In the genomic region with DNA sequence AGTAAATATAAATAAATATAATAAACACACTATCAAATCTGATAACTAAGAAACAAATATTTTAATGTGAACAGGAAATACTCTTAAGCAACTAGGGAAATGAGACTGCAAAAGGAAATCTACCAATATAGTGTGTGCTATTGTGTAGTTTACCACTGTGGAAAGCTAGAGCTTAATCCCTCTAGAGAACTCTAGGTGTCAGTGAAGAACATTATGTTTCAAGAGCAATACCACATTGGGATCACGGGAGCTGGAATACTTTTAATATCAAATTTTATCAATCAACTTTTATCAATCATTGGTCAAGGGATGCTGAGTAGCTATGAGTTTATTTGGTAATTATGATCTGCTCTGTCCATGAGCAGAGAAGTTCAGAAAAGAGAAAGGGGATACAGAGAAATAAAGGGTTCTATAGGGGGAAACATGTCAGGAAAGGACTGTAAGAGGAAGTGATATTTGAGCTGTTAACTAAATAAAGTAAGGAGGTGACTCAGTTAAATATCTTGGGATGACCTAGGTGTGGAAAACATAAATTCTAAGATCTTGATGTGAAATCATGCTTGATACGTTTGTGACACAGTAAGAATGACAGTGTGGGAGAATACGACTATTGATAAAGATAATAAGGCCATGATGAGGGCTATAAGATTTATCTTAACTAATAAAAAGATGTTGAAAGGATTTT, we compare ENCODE assay signal across 11 cellular contexts.
DNase-seq lines count a peak whose midpoint lies in the region; ATAC-seq and TF ChIP-seq lines count a peak whose summit lies in the region.
"Had no signal": no experiment of that assay in that cellular context is flagged by ENCODE, and none has a peak within 500 bp of the region (broad histone marks: within the 10 kb centered on the region; RNA-seq: fewer than 3 reads in every experiment).

No MANE protein-coding gene starts in this region.

- DNase-seq in H9 (no peak), RPMI7951 (ENCODE audit: low read depth) (peak; percentile 4), foreskin fibroblast (peak in 1 of 2 donors; percentile 39), NCI-H2029 (lab: John Stamatoyannopoulos, UW) (no peak)
- no peak for DNase-seq in stimulated activated CD4-positive, alpha-beta T cell treated with anti-CD3 and anti-CD28 coated beads, Interleukin-2, amount 100 ng/mL, for 24 hours
- no peak for DNase-seq in activated CD8-positive, alpha-beta memory T cell treated with anti-CD3 and anti-CD28 coated beads, Interleukin-2, amount 50 U/mL, for 48 hours
- DNase-seq: DND-41 had no signal

- H3K9ac ChIP-seq in H9 (ENCODE audit: extremely low read depth, insufficient read length, low read length) = no peak overlapping the region

- no peaks in the 10 kb centered on the region for H3K79me2 ChIP-seq in H9 (ENCODE audit: insufficient read depth, low read length)

- H3K9me3 ChIP-seq in H9 (ENCODE audit: control insufficient read depth, low read depth, low read length) = no peaks in the 10 kb centered on the region
- H3K9me3 ChIP-seq: HAP-1 had no signal

- H3K27ac Mint-ChIP-seq in H9 = no peak overlapping the region
- H3K27ac Mint-ChIP-seq: activated T-helper 2 cell treated with anti-CD3 and anti-CD28 coated beads, Interferon-gamma antibody, Interleukin-2, Interleukin-4, amounts not matched to agents 10 μg/mL and 5 μg/mL and 100 μg/mL, durations not matched to agents 14 hours and 24 hours and 36 hours had no signal

- no peaks in the 10 kb centered on the region for H4K20me1 ChIP-seq in H9 (ENCODE audit: control insufficient read depth, insufficient read depth, insufficient read length)

- no CpG with 5 or more reads among the region's 3 CpGs for WGBS in H9 (ENCODE audit: extremely low coverage, insufficient read length, low lambda C conversion rate)

- H4K91ac ChIP-seq in H9 (ENCODE audit: insufficient read length, low read depth, low read length) = no peak overlapping the region

- H3K23me2 ChIP-seq in H9 (ENCODE audit: insufficient read length, low read depth, low read length, poor library complexity, severe bottlenecking) = no peaks in the 10 kb centered on the region

- H2BK120ac ChIP-seq in H9 (ENCODE audit: low read depth, low read length, poor library complexity, severe bottlenecking) = no peak overlapping the region

- TF ChIP-seq CTCF in 22Rv1 (IDR thresholded peaks at IDR 0.05) = peak; percentile 39
- TF ChIP-seq CTCF in H9 (conservative IDR thresholded peaks at IDR 0.05) = peak; percentile 61
- TF ChIP-seq CTCF in foreskin fibroblast (IDR thresholded peaks at IDR 0.05; ENCODE audit: low read depth, low read length) = peak; percentile 45

- no peaks in the 10 kb centered on the region for H3K27me3 ChIP-seq in H9 (ENCODE audit: insufficient read depth, low read length)

- H3K4ac ChIP-seq in H9 (ENCODE audit: low read depth, low read length) = no peak overlapping the region

- no peaks in the 10 kb centered on the region for H3K27me3 Mint-ChIP-seq in H9 (ENCODE audit: low read depth)

- no peak overlapping the region for H3K4me3 ChIP-seq in foreskin fibroblast (ENCODE audit: low read depth in 1 of 2, low read length in 2 of 2)
- H3K4me3 ChIP-seq: HAP-1 had no signal

- no peaks in the 10 kb centered on the region; a peak in 3 of 7 replicates for H3K36me3 Mint-ChIP-seq in H9 (ENCODE audit: insufficient read depth in 1 of 3, low read depth in 3 of 3)

- no peak for ATAC-seq in GM21390 (IDR thresholded peaks at IDR 0.05; ENCODE audit: unreplicated experiment)

- H2BK5ac ChIP-seq in H9 (ENCODE audit: insufficient read length, low read length) = no peak overlapping the region

- H3K27ac ChIP-seq in 22Rv1 (no peak overlapping the region), H9 (ENCODE audit: insufficient read length, low read depth, low read length) (no peak overlapping the region)

- no peak overlapping the region for H3K14ac ChIP-seq in H9 (ENCODE audit: insufficient read depth, low read length)

- no peak overlapping the region for H2BK15ac ChIP-seq in H9 (ENCODE audit: low read depth, low read length)

- H2BK20ac ChIP-seq in H9 (ENCODE audit: low read depth, low read length, poor library complexity, severe bottlenecking) = no peak overlapping the region

- H3K4me1 Mint-ChIP-seq in H9 = peaks cover 0 to 2% of the 10 kb centered on the region in 2 experiments; a peak in 2 of 4 replicates

- peaks cover 0 to 5% of the 10 kb centered on the region in 2 experiments; a peak in 2 of 5 replicates for H3K9me3 Mint-ChIP-seq in H9
- H3K9me3 Mint-ChIP-seq: activated T-helper 2 cell treated with anti-CD3 and anti-CD28 coated beads, Interferon-gamma antibody, Interleukin-2, Interleukin-4, amounts not matched to agents 10 μg/mL and 5 μg/mL and 100 μg/mL, durations not matched to agents 14 hours and 24 hours and 36 hours had no signal

- H2AK5ac ChIP-seq in H9 (ENCODE audit: insufficient read length, low read length) = no peak overlapping the region

- no peaks in the 10 kb centered on the region for H3K4me1 ChIP-seq in H9 (ENCODE audit: insufficient read depth, low read length)
- H3K4me1 ChIP-seq: HAP-1 had no signal

- no peak overlapping the region for H2AFZ ChIP-seq in H9 (ENCODE audit: low read length)

- no peak overlapping the region for H3K23ac ChIP-seq in H9 (ENCODE audit: insufficient read length, low read depth, low read length)

- no peak overlapping the region for H3K4me3 Mint-ChIP-seq in H9

- no peak overlapping the region for H4K5ac ChIP-seq in H9 (ENCODE audit: insufficient read length, low read depth, low read length)

- H3K56ac ChIP-seq in H9 (ENCODE audit: insufficient read length, low read depth, low read length) = no peak overlapping the region

- H3K4me2 ChIP-seq in H9 (ENCODE audit: insufficient read depth, insufficient read length, low read length) = no peak overlapping the region

- H3K18ac ChIP-seq in H9 (ENCODE audit: insufficient read length, low read depth, low read length) = no peak overlapping the region

- no peaks in the 10 kb centered on the region for H3K79me1 ChIP-seq in H9 (ENCODE audit: insufficient read depth, low read depth, low read length, poor library complexity, severe bottlenecking)

- no peak overlapping the region for H2BK12ac ChIP-seq in H9 (ENCODE audit: insufficient read length, low read depth, low read length)

- H3T11ph ChIP-seq in H9 (ENCODE audit: low read length) = no peak overlapping the region

- H4K8ac ChIP-seq in H9 (replicated peaks; ENCODE audit: insufficient read length, low read depth, low read length) = no peak overlapping the region
